1 cellular context compared by ENCODE assay signal in the genomic region with DNA sequence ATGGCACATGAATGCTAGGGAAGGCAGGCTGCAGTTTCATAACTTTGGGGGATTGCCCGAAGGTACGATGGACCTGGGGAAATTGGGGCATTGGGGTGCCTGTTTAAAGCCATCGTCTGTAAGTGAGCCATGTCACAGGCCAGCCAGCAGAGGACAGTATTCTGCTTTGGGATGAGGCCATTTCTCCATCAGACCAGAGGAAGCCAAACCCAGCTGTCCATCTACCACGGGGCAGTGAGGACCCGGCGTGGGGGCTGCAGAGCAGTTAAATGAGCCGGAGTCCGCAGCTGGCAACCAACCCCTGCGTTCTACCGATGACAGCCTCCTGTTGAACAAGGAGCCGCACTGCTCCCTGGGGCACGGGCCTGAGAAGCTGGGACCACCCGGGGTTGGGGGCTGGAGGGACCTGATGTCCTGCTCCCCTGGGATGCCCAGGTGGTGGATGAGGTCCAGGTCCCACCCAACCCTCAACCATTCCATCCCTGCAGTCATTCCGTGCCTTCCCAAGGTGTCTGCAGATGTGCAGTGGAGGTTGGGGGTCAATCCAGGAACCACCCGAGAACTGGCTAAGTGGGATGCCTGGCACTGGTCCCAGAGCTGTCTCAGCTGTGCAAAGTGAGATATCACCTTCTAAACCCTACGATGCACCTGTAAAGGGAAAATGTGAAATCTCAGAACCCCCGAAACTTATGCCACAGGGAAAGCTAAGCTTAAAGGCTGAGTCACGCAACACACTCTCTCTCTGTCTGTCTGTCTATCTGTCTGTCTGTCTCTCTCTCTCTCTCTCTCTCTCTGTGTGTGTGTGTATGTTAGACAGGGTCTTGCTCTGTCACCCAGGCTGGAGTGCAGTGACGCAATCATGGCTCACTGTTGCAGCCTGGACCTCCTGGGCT.
TF ChIP-seq lines count a peak whose summit lies in the region.

No MANE protein-coding gene starts in this region.

TF ChIP-seq in HepG2, 621 proteins besides CTCF, POLR2A, EP300 and RAD21 (continued from another document):
- TF ChIP-seq ELF3 (CRISPR knock-in tag; IDR thresholded peaks at IDR 0.05) = 0 out of 2 replicates have a peak, but pooled peaks have one; percentile 41
- no peak for TF ChIP-seq ZNF549 (CRISPR knock-in tag; IDR thresholded peaks at IDR 0.05)
- peak; percentile 30 for TF ChIP-seq PHF5A (CRISPR knock-in tag; IDR thresholded peaks at IDR 0.05; ENCODE audit: low read depth, unreplicated experiment)
- no peak for TF ChIP-seq POGZ (CRISPR knock-in tag; IDR thresholded peaks at IDR 0.05)
- no peak for TF ChIP-seq FOXA1 (IDR thresholded peaks at IDR 0.05)
- no peak for TF ChIP-seq FOXA1 (CRISPR knock-in tag; IDR thresholded peaks at IDR 0.05)
- TF ChIP-seq, protein P1, sequence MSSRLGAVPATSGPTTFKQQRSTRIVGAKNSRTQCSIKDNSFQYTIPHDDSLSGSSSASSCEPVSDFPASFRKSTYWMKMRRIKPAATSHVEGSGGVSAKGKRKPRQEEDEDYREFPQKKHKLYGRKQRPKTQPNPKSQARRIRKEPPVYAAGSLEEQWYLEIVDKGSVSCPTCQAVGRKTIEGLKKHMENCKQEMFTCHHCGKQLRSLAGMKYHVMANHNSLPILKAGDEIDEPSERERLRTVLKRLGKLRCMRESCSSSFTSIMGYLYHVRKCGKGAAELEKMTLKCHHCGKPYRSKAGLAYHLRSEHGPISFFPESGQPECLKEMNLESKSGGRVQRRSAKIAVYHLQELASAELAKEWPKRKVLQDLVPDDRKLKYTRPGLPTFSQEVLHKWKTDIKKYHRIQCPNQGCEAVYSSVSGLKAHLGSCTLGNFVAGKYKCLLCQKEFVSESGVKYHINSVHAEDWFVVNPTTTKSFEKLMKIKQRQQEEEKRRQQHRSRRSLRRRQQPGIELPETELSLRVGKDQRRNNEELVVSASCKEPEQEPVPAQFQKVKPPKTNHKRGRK (CRISPR knock-in tag; IDR thresholded peaks at IDR 0.05) = 0 out of 2 replicates have a peak, but pooled peaks have one; percentile 32
- no peak for TF ChIP-seq LCORL (IDR thresholded peaks at IDR 0.05)
- peak; percentile 67 for TF ChIP-seq LCORL (CRISPR knock-in tag; IDR thresholded peaks at IDR 0.05)
- TF ChIP-seq RXRB (CRISPR knock-in tag; IDR thresholded peaks at IDR 0.05; ENCODE audit: borderline replicate concordance) = peak; percentile 39; the same call in 1 of the 2 replicates
- peak; percentile 34 for TF ChIP-seq SOX5 (CRISPR knock-in tag; IDR thresholded peaks at IDR 0.05; ENCODE audit: borderline replicate concordance)
- peak; percentile 72; the same call in 1 of the 2 replicates for TF ChIP-seq ZNF550 (CRISPR knock-in tag; IDR thresholded peaks at IDR 0.05; ENCODE audit: borderline replicate concordance)
- 0 out of 2 replicates have a peak, but pooled peaks have one; percentile 39 for TF ChIP-seq NRL (CRISPR knock-in tag; IDR thresholded peaks at IDR 0.05; ENCODE audit: borderline replicate concordance)
- TF ChIP-seq SRSF9 (IDR thresholded peaks at IDR 0.05; ENCODE audit: borderline replicate concordance, insufficient read depth, low read depth, low read length, poor library complexity, severe bottlenecking) = no peak
- TF ChIP-seq, protein P2, sequence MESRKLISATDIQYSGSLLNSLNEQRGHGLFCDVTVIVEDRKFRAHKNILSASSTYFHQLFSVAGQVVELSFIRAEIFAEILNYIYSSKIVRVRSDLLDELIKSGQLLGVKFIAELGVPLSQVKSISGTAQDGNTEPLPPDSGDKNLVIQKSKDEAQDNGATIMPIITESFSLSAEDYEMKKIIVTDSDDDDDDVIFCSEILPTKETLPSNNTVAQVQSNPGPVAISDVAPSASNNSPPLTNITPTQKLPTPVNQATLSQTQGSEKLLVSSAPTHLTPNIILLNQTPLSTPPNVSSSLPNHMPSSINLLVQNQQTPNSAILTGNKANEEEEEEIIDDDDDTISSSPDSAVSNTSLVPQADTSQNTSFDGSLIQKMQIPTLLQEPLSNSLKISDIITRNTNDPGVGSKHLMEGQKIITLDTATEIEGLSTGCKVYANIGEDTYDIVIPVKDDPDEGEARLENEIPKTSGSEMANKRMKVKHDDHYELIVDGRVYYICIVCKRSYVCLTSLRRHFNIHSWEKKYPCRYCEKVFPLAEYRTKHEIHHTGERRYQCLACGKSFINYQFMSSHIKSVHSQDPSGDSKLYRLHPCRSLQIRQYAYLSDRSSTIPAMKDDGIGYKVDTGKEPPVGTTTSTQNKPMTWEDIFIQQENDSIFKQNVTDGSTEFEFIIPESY (CRISPR knock-in tag; IDR thresholded peaks at IDR 0.05) = 0 out of 2 replicates have a peak, but pooled peaks have one; percentile 23
- TF ChIP-seq, protein P3, sequence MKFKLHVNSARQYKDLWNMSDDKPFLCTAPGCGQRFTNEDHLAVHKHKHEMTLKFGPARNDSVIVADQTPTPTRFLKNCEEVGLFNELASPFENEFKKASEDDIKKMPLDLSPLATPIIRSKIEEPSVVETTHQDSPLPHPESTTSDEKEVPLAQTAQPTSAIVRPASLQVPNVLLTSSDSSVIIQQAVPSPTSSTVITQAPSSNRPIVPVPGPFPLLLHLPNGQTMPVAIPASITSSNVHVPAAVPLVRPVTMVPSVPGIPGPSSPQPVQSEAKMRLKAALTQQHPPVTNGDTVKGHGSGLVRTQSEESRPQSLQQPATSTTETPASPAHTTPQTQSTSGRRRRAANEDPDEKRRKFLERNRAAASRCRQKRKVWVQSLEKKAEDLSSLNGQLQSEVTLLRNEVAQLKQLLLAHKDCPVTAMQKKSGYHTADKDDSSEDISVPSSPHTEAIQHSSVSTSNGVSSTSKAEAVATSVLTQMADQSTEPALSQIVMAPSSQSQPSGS (CRISPR knock-in tag; IDR thresholded peaks at IDR 0.05) = peak; percentile 62; the same call in 1 of the 2 replicates
- TF ChIP-seq ZNF331 (CRISPR knock-in tag; IDR thresholded peaks at IDR 0.05) = 0 out of 2 replicates have a peak, but pooled peaks have one; percentile 47
- TF ChIP-seq FOXP1 (IDR thresholded peaks at IDR 0.05) = no peak
- TF ChIP-seq FOXP1 (CRISPR knock-in tag; IDR thresholded peaks at IDR 0.05) = 0 out of 2 replicates have a peak, but pooled peaks have one; percentile 21
- TF ChIP-seq SMARCC2 (IDR thresholded peaks at IDR 0.05) = no peak
- peak; percentile 55; the same call in 1 of the 2 replicates for TF ChIP-seq CREB1 (IDR thresholded peaks at IDR 0.05)
- no peak for TF ChIP-seq CREB1 (CRISPR knock-in tag; IDR thresholded peaks at IDR 0.05)
- TF ChIP-seq, protein P4, sequence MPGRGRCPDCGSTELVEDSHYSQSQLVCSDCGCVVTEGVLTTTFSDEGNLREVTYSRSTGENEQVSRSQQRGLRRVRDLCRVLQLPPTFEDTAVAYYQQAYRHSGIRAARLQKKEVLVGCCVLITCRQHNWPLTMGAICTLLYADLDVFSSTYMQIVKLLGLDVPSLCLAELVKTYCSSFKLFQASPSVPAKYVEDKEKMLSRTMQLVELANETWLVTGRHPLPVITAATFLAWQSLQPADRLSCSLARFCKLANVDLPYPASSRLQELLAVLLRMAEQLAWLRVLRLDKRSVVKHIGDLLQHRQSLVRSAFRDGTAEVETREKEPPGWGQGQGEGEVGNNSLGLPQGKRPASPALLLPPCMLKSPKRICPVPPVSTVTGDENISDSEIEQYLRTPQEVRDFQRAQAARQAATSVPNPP (CRISPR knock-in tag; IDR thresholded peaks at IDR 0.05) = no peak
- peak; percentile 25; the same call in 1 of the 2 replicates for TF ChIP-seq ZNF782 (CRISPR knock-in tag; IDR thresholded peaks at IDR 0.05; ENCODE audit: borderline replicate concordance)
- no peak for TF ChIP-seq SIN3A (IDR thresholded peaks at IDR 0.05; ENCODE audit: borderline replicate concordance, low read depth, low read length)
- no peak for TF ChIP-seq RFXANK (CRISPR knock-in tag; IDR thresholded peaks at IDR 0.05)
- no peak for TF ChIP-seq NFATC3 (CRISPR knock-in tag; IDR thresholded peaks at IDR 0.05)
- TF ChIP-seq ZNF205 (CRISPR knock-in tag; IDR thresholded peaks at IDR 0.05) = no peak
- TF ChIP-seq SPEN (CRISPR knock-in tag; IDR thresholded peaks at IDR 0.05; ENCODE audit: low read depth) = peak; percentile 43; the same call in 1 of the 2 replicates
- TF ChIP-seq ZNF143 (CRISPR knock-in tag; IDR thresholded peaks at IDR 0.05) = peak; percentile 16; the same call in 1 of the 2 replicates
- TF ChIP-seq YY1 (IDR thresholded peaks at IDR 0.05; ENCODE audit: insufficient read depth, insufficient replicate concordance, low read depth, low read length) = peak; percentile 66
- TF ChIP-seq, protein P5, sequence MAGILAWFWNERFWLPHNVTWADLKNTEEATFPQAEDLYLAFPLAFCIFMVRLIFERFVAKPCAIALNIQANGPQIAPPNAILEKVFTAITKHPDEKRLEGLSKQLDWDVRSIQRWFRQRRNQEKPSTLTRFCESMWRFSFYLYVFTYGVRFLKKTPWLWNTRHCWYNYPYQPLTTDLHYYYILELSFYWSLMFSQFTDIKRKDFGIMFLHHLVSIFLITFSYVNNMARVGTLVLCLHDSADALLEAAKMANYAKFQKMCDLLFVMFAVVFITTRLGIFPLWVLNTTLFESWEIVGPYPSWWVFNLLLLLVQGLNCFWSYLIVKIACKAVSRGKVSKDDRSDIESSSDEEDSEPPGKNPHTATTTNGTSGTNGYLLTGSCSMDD (CRISPR knock-in tag; IDR thresholded peaks at IDR 0.05) = no peak
- TF ChIP-seq, protein P6, sequence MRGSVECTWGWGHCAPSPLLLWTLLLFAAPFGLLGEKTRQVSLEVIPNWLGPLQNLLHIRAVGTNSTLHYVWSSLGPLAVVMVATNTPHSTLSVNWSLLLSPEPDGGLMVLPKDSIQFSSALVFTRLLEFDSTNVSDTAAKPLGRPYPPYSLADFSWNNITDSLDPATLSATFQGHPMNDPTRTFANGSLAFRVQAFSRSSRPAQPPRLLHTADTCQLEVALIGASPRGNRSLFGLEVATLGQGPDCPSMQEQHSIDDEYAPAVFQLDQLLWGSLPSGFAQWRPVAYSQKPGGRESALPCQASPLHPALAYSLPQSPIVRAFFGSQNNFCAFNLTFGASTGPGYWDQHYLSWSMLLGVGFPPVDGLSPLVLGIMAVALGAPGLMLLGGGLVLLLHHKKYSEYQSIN (CRISPR knock-in tag; IDR thresholded peaks at IDR 0.05; ENCODE audit: borderline replicate concordance) = no peak
- no peak for TF ChIP-seq ZNF207 (IDR thresholded peaks at IDR 0.05; ENCODE audit: borderline replicate concordance)
- TF ChIP-seq FOXO1 (CRISPR knock-in tag; IDR thresholded peaks at IDR 0.05) = 0 out of 2 replicates have a peak, but pooled peaks have one; percentile 40
- TF ChIP-seq, protein P7, sequence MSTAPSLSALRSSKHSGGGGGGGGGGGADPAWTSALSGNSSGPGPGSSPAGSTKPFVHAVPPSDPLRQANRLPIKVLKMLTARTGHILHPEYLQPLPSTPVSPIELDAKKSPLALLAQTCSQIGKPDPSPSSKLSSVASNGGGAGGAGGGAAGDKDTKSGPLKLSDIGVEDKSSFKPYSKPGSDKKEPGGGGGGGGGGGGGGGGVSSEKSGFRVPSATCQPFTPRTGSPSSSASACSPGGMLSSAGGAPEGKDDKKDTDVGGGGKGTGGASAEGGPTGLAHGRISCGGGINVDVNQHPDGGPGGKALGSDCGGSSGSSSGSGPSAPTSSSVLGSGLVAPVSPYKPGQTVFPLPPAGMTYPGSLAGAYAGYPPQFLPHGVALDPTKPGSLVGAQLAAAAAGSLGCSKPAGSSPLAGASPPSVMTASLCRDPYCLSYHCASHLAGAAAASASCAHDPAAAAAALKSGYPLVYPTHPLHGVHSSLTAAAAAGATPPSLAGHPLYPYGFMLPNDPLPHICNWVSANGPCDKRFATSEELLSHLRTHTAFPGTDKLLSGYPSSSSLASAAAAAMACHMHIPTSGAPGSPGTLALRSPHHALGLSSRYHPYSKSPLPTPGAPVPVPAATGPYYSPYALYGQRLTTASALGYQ (CRISPR knock-in tag; IDR thresholded peaks at IDR 0.05) = no peak
- TF ChIP-seq KDM3A (CRISPR knock-in tag; IDR thresholded peaks at IDR 0.05; ENCODE audit: low read depth) = no peak; the same call in 1 of the 2 replicates
- TF ChIP-seq KDM2A (CRISPR knock-in tag; IDR thresholded peaks at IDR 0.05; ENCODE audit: borderline replicate concordance, low read depth) = peak; percentile 43; the same call in 1 of the 2 replicates
- TF ChIP-seq NR2F6 (IDR thresholded peaks at IDR 0.05) = no peak
- TF ChIP-seq NR2F6 (CRISPR knock-in tag; IDR thresholded peaks at IDR 0.05) = peak; percentile 18; the same call in 1 of the 2 replicates
- no peak for TF ChIP-seq PPARG (CRISPR knock-in tag; conservative IDR thresholded peaks at IDR 0.05)
- TF ChIP-seq REPIN1 (CRISPR knock-in tag; IDR thresholded peaks at IDR 0.05; ENCODE audit: borderline replicate concordance, low read depth) = 0 out of 2 replicates have a peak, but pooled peaks have one; percentile 32
- TF ChIP-seq ZSCAN20 (CRISPR knock-in tag; IDR thresholded peaks at IDR 0.05; ENCODE audit: borderline replicate concordance) = no peak
- no peak for TF ChIP-seq NR3C1 (CRISPR knock-in tag; IDR thresholded peaks at IDR 0.05)
- TF ChIP-seq PHF21A (CRISPR knock-in tag; IDR thresholded peaks at IDR 0.05) = peak; percentile 35; the same call in 1 of the 2 replicates
- TF ChIP-seq ZNF501 (CRISPR knock-in tag; IDR thresholded peaks at IDR 0.05) = peak; percentile 46
- TF ChIP-seq, protein P8, sequence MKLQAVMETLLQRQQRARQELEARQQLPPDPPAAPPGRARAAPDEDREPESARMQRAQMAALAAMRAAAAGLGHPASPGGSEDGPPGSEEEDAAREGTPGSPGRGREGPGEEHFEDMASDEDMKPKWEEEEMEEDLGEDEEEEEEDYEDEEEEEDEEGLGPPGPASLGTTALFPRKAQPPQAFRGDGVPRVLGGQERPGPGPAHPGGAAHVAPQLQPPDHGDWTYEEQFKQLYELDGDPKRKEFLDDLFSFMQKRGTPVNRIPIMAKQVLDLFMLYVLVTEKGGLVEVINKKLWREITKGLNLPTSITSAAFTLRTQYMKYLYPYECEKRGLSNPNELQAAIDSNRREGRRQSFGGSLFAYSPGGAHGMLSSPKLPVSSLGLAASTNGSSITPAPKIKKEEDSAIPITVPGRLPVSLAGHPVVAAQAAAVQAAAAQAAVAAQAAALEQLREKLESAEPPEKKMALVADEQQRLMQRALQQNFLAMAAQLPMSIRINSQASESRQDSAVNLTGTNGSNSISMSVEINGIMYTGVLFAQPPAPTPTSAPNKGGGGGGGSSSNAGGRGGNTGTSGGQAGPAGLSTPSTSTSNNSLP (IDR thresholded peaks at IDR 0.05; ENCODE audit: low read depth, low read length) = no peak
- TF ChIP-seq, protein P9, sequence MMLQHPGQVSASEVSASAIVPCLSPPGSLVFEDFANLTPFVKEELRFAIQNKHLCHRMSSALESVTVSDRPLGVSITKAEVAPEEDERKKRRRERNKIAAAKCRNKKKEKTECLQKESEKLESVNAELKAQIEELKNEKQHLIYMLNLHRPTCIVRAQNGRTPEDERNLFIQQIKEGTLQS (CRISPR knock-in tag; IDR thresholded peaks at IDR 0.05) = peak; percentile 85
